Comparison of ENCODE assay signal across 7 cellular contexts in genomic region chr14:49999826-50000214, GRCh38.
A peak's percentile ranks its signal among the peaks of the same experiment; 100 is the strongest.
DNase-seq lines count a peak whose midpoint lies in the region; ATAC-seq, FAIRE-seq and TF ChIP-seq lines count a peak whose summit lies in the region.

No MANE protein-coding gene starts in this region.

- no peak for ATAC-seq in activated CD8-positive, alpha-beta T cell treated with anti-CD3 and anti-CD28 coated beads, Interleukin-2, amount 10 ng/mL, durations not matched to agents 7 days and 5 days
- ATAC-seq in HG02885 (IDR thresholded peaks at IDR 0.05; ENCODE audit: poor library complexity, unreplicated experiment) (no peak), GM18867 (IDR thresholded peaks at IDR 0.05; ENCODE audit: unreplicated experiment) (no peak)

- CTCF ChIA-PET in activated CD8-positive, alpha-beta T cell treated with anti-CD3 and anti-CD28 coated beads, Interleukin-2, amount 10 ng/mL, durations not matched to agents 7 days and 5 days (lab: Charles Lee), result interaction anchor here (0.8 to 6.5 kb wide), 23 partner anchors 14 to 147 kb away, joined by 3 to 89 read pairs (median 9); partner anchors contain the start of genes ARF6 and NEMF

- H3K27me3 Mint-ChIP-seq in activated CD8-positive, alpha-beta T cell treated with anti-CD3 and anti-CD28 coated beads, Interleukin-2, amount 10 ng/mL, durations not matched to agents 7 days and 5 days (ENCODE audit: low read depth), result no peaks in the 10 kb centered on the region

- H3K9ac ChIP-seq in HUES48 (ENCODE audit: low read depth, low read length) (no peak overlapping the region), kidney (ENCODE audit: low read length in 2 of 2) (peak overlapping the region in 1 of 2 donors; percentile 83), subcutaneous abdominal adipose tissue (ENCODE audit: low read length in 5 of 5) (peak overlapping the region in 4 of 5 donors; percentile 37 to 60 (median 54))

- no peaks in the 10 kb centered on the region for H3K9me3 Mint-ChIP-seq in activated CD8-positive, alpha-beta T cell treated with anti-CD3 and anti-CD28 coated beads, Interleukin-2, amount 10 ng/mL, durations not matched to agents 7 days and 5 days (ENCODE audit: insufficient read depth)

- H3K4me1 Mint-ChIP-seq in activated CD8-positive, alpha-beta T cell treated with anti-CD3 and anti-CD28 coated beads, Interleukin-2, amount 10 ng/mL, durations not matched to agents 7 days and 5 days (ENCODE audit: low read depth), result peaks cover 82% of the 10 kb centered on the region

- peaks cover 12% of the 10 kb centered on the region for H3K36me3 Mint-ChIP-seq in activated CD8-positive, alpha-beta T cell treated with anti-CD3 and anti-CD28 coated beads, Interleukin-2, amount 10 ng/mL, durations not matched to agents 7 days and 5 days (ENCODE audit: low read depth)

- no peaks in the 10 kb centered on the region for H3K9me3 ChIP-seq in HUES48 (ENCODE audit: control insufficient read depth, insufficient read depth, low read length)
- no peaks in the 10 kb centered on the region for H3K9me3 ChIP-seq in kidney (ENCODE audit: control insufficient read depth in 1 of 2, low read length in 2 of 2)
- no peaks in the 10 kb centered on the region for H3K9me3 ChIP-seq in subcutaneous abdominal adipose tissue (ENCODE audit: control insufficient read depth in 5 of 5, low read length in 5 of 5)

- no peak for FAIRE-seq in kidney (lab: Jason Lieb, UNC)

- no peaks in the 10 kb centered on the region for H3K36me3 ChIP-seq in HUES48 (ENCODE audit: control insufficient read depth, insufficient read depth, low read length)
- H3K36me3 ChIP-seq in kidney (ENCODE audit: control insufficient read depth in 1 of 2, insufficient read depth in 2 of 2, low read length in 2 of 2), result no peaks in the 10 kb centered on the region
- no peaks in the 10 kb centered on the region for H3K36me3 ChIP-seq in subcutaneous abdominal adipose tissue (ENCODE audit: control insufficient read depth in 5 of 5, insufficient read depth in 5 of 5, low read length in 5 of 5)

- intact Hi-C loops in kidney (cut with DNase I), result no loop called here

- peak overlapping the region; percentile 96 for H3K27ac Mint-ChIP-seq in activated CD8-positive, alpha-beta T cell treated with anti-CD3 and anti-CD28 coated beads, Interleukin-2, amount 10 ng/mL, durations not matched to agents 7 days and 5 days

- H3K27ac ChIP-seq in HUES48 (ENCODE audit: low read depth, low read length) (peak overlapping the region; percentile 80), kidney (ENCODE audit: low read depth in 2 of 2, low read length in 2 of 2) (peak overlapping the region; percentile 93 to 96), subcutaneous abdominal adipose tissue (ENCODE audit: low read depth, low read length) (peak overlapping the region; percentile 83)

- POLR2A ChIA-PET in activated CD8-positive, alpha-beta T cell treated with anti-CD3 and anti-CD28 coated beads, Interleukin-2, amount 10 ng/mL, durations not matched to agents 7 days and 5 days (lab: Charles Lee), result interaction anchor here (0.7 to 9.0 kb wide), 26 partner anchors 8 to 146 kb away, joined by 3 to 307 read pairs (median 13); partner anchors contain the start of gene ARF6

- H3K27me3 ChIP-seq in HUES48 (ENCODE audit: control insufficient read depth, insufficient read depth, low read length), result peaks cover 37% of the 10 kb centered on the region
- no peaks in the 10 kb centered on the region for H3K27me3 ChIP-seq in subcutaneous abdominal adipose tissue (ENCODE audit: control insufficient read depth in 5 of 5, insufficient read depth in 4 of 5, low read length in 5 of 5)

- no peak for DNase-seq in activated CD8-positive, alpha-beta T cell treated with anti-CD3 and anti-CD28 coated beads, Interleukin-2, amount 10 ng/mL, durations not matched to agents 7 days and 5 days
- DNase-seq in kidney (no peak), MV-4-11 (lab: John Stamatoyannopoulos, UW) (no peak)

- H3K4me1 ChIP-seq in HUES48 (ENCODE audit: control insufficient read depth, insufficient read depth, low read length) (peaks cover 40% of the 10 kb centered on the region), kidney (ENCODE audit: control insufficient read depth in 1 of 2, insufficient read depth in 1 of 2, low read depth in 1 of 2, low read length in 2 of 2) (peaks cover 33 to 36% of the 10 kb centered on the region in 2 donors), subcutaneous abdominal adipose tissue (ENCODE audit: control insufficient read depth in 5 of 5, insufficient read depth in 5 of 5, low read length in 5 of 5) (peaks cover 9 to 56% (median 52%) of the 10 kb centered on the region in 5 donors)

- H3K4me3 ChIP-seq in HUES48 (ENCODE audit: low read depth, low read length) (no peak overlapping the region), kidney (ENCODE audit: low read length in 2 of 2) (no peak overlapping the region), subcutaneous abdominal adipose tissue (ENCODE audit: low read depth in 1 of 5, low read length in 5 of 5) (peak overlapping the region in 2 of 5 donors; percentile 31)

- H3K4me3 Mint-ChIP-seq in activated CD8-positive, alpha-beta T cell treated with anti-CD3 and anti-CD28 coated beads, Interleukin-2, amount 10 ng/mL, durations not matched to agents 7 days and 5 days, result peak overlapping the region; percentile 76

- peak; percentile 2 for TF ChIP-seq CTCF in kidney (IDR thresholded peaks at IDR 0.05; ENCODE audit: borderline replicate concordance, extremely low read depth, insufficient read depth)
